8 cellular contexts compared by ENCODE assay signal in the genomic region with DNA sequence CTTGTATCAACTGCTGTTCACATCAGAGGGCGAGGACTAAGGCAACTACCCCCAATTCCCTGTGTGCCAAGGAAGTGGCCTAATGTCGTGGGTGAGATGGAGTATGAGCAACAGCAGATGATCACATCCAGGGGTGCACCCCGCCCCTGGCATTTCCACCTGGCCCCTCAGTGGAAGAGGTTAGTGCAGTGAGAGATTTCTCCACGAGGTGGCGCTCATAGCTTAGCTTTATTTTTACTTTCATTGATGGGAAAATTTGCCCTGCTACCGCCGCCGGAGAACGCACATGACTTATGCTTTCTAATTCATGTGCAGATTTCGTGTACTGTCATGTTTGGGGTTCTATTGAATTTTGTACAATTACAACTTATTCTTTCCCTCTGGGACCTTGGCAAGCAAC.
DNase-seq lines count a peak whose midpoint lies in the region; ATAC-seq and TF ChIP-seq lines count a peak whose summit lies in the region.

No MANE protein-coding gene starts in this region.

- H3K4me3 Mint-ChIP-seq in activated CD4-positive, alpha-beta memory T cell treated with anti-CD3 and anti-CD28 coated beads, Interleukin-2, amount 10 ng/mL, durations not matched to agents 7 days and 5 days: no peak overlapping the region
- H3K4me3 Mint-ChIP-seq in osteocyte (ENCODE audit: unreplicated experiment): no peak overlapping the region

- H3K27me3 Mint-ChIP-seq in activated CD4-positive, alpha-beta memory T cell treated with anti-CD3 and anti-CD28 coated beads, Interleukin-2, amount 10 ng/mL, durations not matched to agents 7 days and 5 days: no peaks in the 10 kb centered on the region
- H3K27me3 Mint-ChIP-seq in osteocyte (ENCODE audit: unreplicated experiment): no peaks in the 10 kb centered on the region

- TF ChIP-seq CTCF in AG04449 (IDR thresholded peaks at IDR 0.05; ENCODE audit: insufficient read depth, low read length, missing control alignments) (peak; percentile 69), fibroblast of villous mesenchyme (IDR thresholded peaks at IDR 0.05; ENCODE audit: insufficient read depth, low read depth, low read length) (peak; percentile 61), osteocyte (IDR thresholded peaks at IDR 0.05) (peak; percentile 75)

- H3K9me3 Mint-ChIP-seq in activated CD4-positive, alpha-beta memory T cell treated with anti-CD3 and anti-CD28 coated beads, Interleukin-2, amount 10 ng/mL, durations not matched to agents 7 days and 5 days: no peaks in the 10 kb centered on the region
- peaks cover 6% of the 10 kb centered on the region for H3K9me3 Mint-ChIP-seq in osteocyte (ENCODE audit: unreplicated experiment)

- ATAC-seq in GM18517 (IDR thresholded peaks at IDR 0.05; ENCODE audit: unreplicated experiment): peak; percentile 83
- peak; percentile 89 for ATAC-seq in HG03354 (IDR thresholded peaks at IDR 0.05; ENCODE audit: poor library complexity, severe bottlenecking, unreplicated experiment)
- ATAC-seq in HG03571 (IDR thresholded peaks at IDR 0.05; ENCODE audit: unreplicated experiment): no peak

- DNase-seq in AG04449 (ENCODE audit: low read depth, low spot score) (peak; percentile 1), NCI-H345 treated with DMSO at 0.1 percent for 48 hours (lab: John Stamatoyannopoulos, UW; ENCODE audit: unreplicated experiment) (peak; percentile 74), fibroblast of villous mesenchyme (ENCODE audit: low read depth) (peak; percentile 10), osteocyte (ENCODE audit: extremely low spot score, unreplicated experiment) (no peak)
- DNase-seq in activated CD4-positive, alpha-beta memory T cell treated with anti-CD3 and anti-CD28 coated beads, Interleukin-2, amount 10 ng/mL, durations not matched to agents 7 days and 5 days: peak; percentile 52

- H3K4me3 ChIP-seq in AG04449 (ENCODE audit: low read depth, low read length): peak overlapping the region; percentile 18; the same call in 1 of the 2 replicates
- no peak overlapping the region for H3K4me3 ChIP-seq in fibroblast of villous mesenchyme (ENCODE audit: low read depth, low read length)

- POLR2A ChIA-PET in AG04449 (lab: Yijun Ruan, JAX): no interaction called here
- POLR2A ChIA-PET in activated CD4-positive, alpha-beta memory T cell treated with anti-CD3 and anti-CD28 coated beads, Interleukin-2, amount 10 ng/mL, durations not matched to agents 7 days and 5 days (lab: Charles Lee): interaction anchor here (0.6 to 1.1 kb wide), 2 partner anchors 9 to 626 kb away, joined by 3 read pairs; no protein-coding TSS in a partner anchor

- no peaks in the 10 kb centered on the region for H3K4me1 Mint-ChIP-seq in activated CD4-positive, alpha-beta memory T cell treated with anti-CD3 and anti-CD28 coated beads, Interleukin-2, amount 10 ng/mL, durations not matched to agents 7 days and 5 days
- no peaks in the 10 kb centered on the region for H3K4me1 Mint-ChIP-seq in osteocyte (ENCODE audit: unreplicated experiment)

- no peaks in the 10 kb centered on the region for H3K36me3 Mint-ChIP-seq in activated CD4-positive, alpha-beta memory T cell treated with anti-CD3 and anti-CD28 coated beads, Interleukin-2, amount 10 ng/mL, durations not matched to agents 7 days and 5 days (ENCODE audit: low read depth)
- H3K36me3 Mint-ChIP-seq in osteocyte (ENCODE audit: unreplicated experiment): no peaks in the 10 kb centered on the region

- H3K27ac Mint-ChIP-seq in activated CD4-positive, alpha-beta memory T cell treated with anti-CD3 and anti-CD28 coated beads, Interleukin-2, amount 10 ng/mL, durations not matched to agents 7 days and 5 days: no peak overlapping the region
- no peak overlapping the region for H3K27ac Mint-ChIP-seq in osteocyte (ENCODE audit: unreplicated experiment)

- CTCF ChIA-PET in AG04449 (lab: Yijun Ruan, JAX): interaction anchor here (0.7 to 1.8 kb wide), 10 partner anchors 10 to 1713 kb away, joined by 3 to 5 read pairs (median 4); no protein-coding TSS in a partner anchor
- CTCF ChIA-PET in activated CD4-positive, alpha-beta memory T cell treated with anti-CD3 and anti-CD28 coated beads, Interleukin-2, amount 10 ng/mL, durations not matched to agents 7 days and 5 days (lab: Charles Lee): interaction anchor here (0.7 to 1.7 kb wide), 9 partner anchors 10 to 759 kb away, joined by 3 to 4 read pairs (median 3); no protein-coding TSS in a partner anchor
